8 cellular contexts compared by ENCODE assay signal in the genomic region with DNA sequence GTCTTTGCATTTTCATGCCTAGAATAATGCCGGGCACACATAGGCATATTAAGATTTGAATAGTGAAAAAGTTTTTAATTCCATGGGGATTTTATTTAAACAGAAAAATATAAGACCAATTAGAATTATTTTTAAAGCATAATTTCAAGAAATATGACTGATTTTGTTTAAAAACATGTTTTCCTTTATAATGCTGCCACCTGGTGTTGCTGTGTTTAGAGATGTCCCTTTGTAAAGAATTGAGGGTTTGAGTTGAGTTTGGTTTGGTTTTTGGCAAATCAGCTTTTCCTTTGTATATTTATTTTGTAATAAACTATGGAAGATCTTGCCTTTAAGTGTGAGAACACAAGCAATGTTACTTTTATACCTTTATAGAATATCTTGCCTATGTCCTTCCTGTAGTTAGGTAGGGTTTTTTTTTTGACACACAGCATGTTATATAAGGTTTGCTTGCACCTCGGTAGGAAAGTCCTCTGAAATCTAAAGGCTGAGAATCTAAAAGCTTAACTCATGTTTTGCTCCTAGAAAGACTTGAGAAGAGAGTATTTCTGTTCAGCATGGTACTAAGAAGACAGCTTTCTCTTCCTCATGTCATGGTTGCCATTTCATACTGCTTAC. TPM values are rescaled to one million over a fixed set of nuclear protein-coding genes. Genes with fewer than 3 reads are reported as not detected.
DNase-seq lines count a peak whose midpoint lies in the region; TF ChIP-seq lines count a peak whose summit lies in the region.

No MANE protein-coding gene starts in this region.

- H3K27me3 ChIP-seq in stomach = no peaks in the 10 kb centered on the region

- H3K27ac ChIP-seq in RWPE1 (no peak overlapping the region), stomach (peak overlapping the region in 2 of 5 donors; percentile 20 to 38)

- H3K36me3 Mint-ChIP-seq in activated CD4-positive, alpha-beta T cell treated with anti-CD3 and anti-CD28 coated beads, Interleukin-2, amount 10 ng/mL, durations not matched to agents 24 days and 14 days (ENCODE audit: low read depth) = peaks cover 77% of the 10 kb centered on the region

- no peaks in the 10 kb centered on the region for H3K27me3 Mint-ChIP-seq in activated CD4-positive, alpha-beta T cell treated with anti-CD3 and anti-CD28 coated beads, Interleukin-2, amount 10 ng/mL, durations not matched to agents 24 days and 14 days

- peak overlapping the region; percentile 9 for H3K27ac Mint-ChIP-seq in activated CD4-positive, alpha-beta T cell treated with anti-CD3 and anti-CD28 coated beads, Interleukin-2, amount 10 ng/mL, durations not matched to agents 24 days and 14 days

- H3K4me3 ChIP-seq in fibroblast of mammary gland (ENCODE audit: control insufficient read depth, low read depth, low read length) = no peak overlapping the region
- no peak overlapping the region for H3K4me3 ChIP-seq in stomach

- peaks cover 0 to 12% (median 0%) of the 10 kb centered on the region in 4 donors for H3K4me1 ChIP-seq in stomach

- TF ChIP-seq CTCF in RWPE1 (conservative IDR thresholded peaks at IDR 0.05; ENCODE audit: low read depth) = peak; percentile 20; the same call in 1 of the 2 replicates
- TF ChIP-seq CTCF in fibroblast of mammary gland (conservative IDR thresholded peaks at IDR 0.05; ENCODE audit: control insufficient read depth, insufficient read depth, low read depth, low read length) = peak; percentile 22
- TF ChIP-seq CTCF in stomach (IDR thresholded peaks at IDR 0.05) = peak in 4 of 7 experiments; percentile 15 to 55 (median 34)

- H3K9me3 ChIP-seq in stomach = no peaks in the 10 kb centered on the region

- POLR2A ChIA-PET in RWPE1 (lab: Yijun Ruan, JAX; ENCODE audit: low non-redundant PET) = no interaction called here

- TF ChIP-seq POLR2A in stomach (IDR thresholded peaks at IDR 0.05) = no peak

- no peak for TF ChIP-seq EP300 in stomach (IDR thresholded peaks at IDR 0.05)

- no peak overlapping the region for H3K4me3 Mint-ChIP-seq in activated CD4-positive, alpha-beta T cell treated with anti-CD3 and anti-CD28 coated beads, Interleukin-2, amount 10 ng/mL, durations not matched to agents 24 days and 14 days

- no peaks in the 10 kb centered on the region for H3K9me3 Mint-ChIP-seq in activated CD4-positive, alpha-beta T cell treated with anti-CD3 and anti-CD28 coated beads, Interleukin-2, amount 10 ng/mL, durations not matched to agents 24 days and 14 days

- no peak for DNase-seq in activated CD4-positive, alpha-beta T cell treated with anti-CD3 and anti-CD28 coated beads, Interleukin-2, amount 10 ng/mL, durations not matched to agents 24 days and 14 days
- no peak for DNase-seq in activated CD4-positive, alpha-beta T cell treated with anti-CD3 and anti-CD28 coated beads, Interleukin-2, amount 50 U/mL, for 4 hours
- DNase-seq in RWPE1 (ENCODE audit: low spot score) (no peak), fibroblast of mammary gland (ENCODE audit: low read depth) (no peak), stomach (no peak), DMS153 treated with DMSO at 0.1 percent for 48 hours (lab: John Stamatoyannopoulos, UW; ENCODE audit: unreplicated experiment) (no peak), COR-L47 (lab: John Stamatoyannopoulos, UW) (no peak)
- DNase-seq in activated CD4-positive, alpha-beta T cell treated with anti-CD3 and anti-CD28 coated beads, Interleukin-2, amount 50 U/mL, for 48 hours = no peak

- CTCF ChIA-PET in RWPE1 (lab: Yijun Ruan, JAX) = interaction anchor here (0.6 to 0.9 kb wide), 3 partner anchors 12 to 31 kb away, joined by 3 to 6 read pairs (median 3); no protein-coding TSS in a partner anchor

- peaks cover 46 to 100% (median 97%) of the 10 kb centered on the region in 4 donors for H3K36me3 ChIP-seq in stomach

- 70 to 76% (median 73%) methylated on average over 2 of the region's 2 CpGs for WGBS in stomach, 5 donors

- intact Hi-C loops in activated CD4-positive, alpha-beta T cell treated with anti-CD3 and anti-CD28 coated beads, Interleukin-2, amount 10 ng/mL, durations not matched to agents 24 days and 14 days (cut with micrococcal nuclease) = loop anchor here (2.0 to 5.0 kb wide), 4 partner anchors 32 to 270 kb away; no protein-coding TSS in a partner anchor
- intact Hi-C loops in stomach (cut with DNase I; ENCODE audit: low total_unique reads) = loop anchor here (10.0 kb wide), 1 partner anchor 266 kb away; no protein-coding TSS in a partner anchor

- H3K4me1 Mint-ChIP-seq in activated CD4-positive, alpha-beta T cell treated with anti-CD3 and anti-CD28 coated beads, Interleukin-2, amount 10 ng/mL, durations not matched to agents 24 days and 14 days = peaks cover 56% of the 10 kb centered on the region

RNA-seq across cellular contexts. Expression of gene SNAPC1, which starts 31.4 kb away (rescaled TPM):
- total RNA-seq in activated CD4-positive, alpha-beta T cell treated with anti-CD3 and anti-CD28 coated beads, Interleukin-2, amount 10 ng/mL, durations not matched to agents 24 days and 14 days = 12.1 and 12.3 TPM in 2 replicates
- 1 to 10 TPM in 3 of 5 donors, under 1 TPM in 1, not detected in 1; 0.89 to 8.7 (median 3.9) TPM for total RNA-seq in stomach
- polyA plus RNA-seq in stomach = 1 to 10 TPM; 2.4 to 3.5 (median 3.0) TPM

RNA-seq across cellular contexts. Expression of gene HIF1A, which starts 35.6 kb away (rescaled TPM):
- total RNA-seq in activated CD4-positive, alpha-beta T cell treated with anti-CD3 and anti-CD28 coated beads, Interleukin-2, amount 10 ng/mL, durations not matched to agents 24 days and 14 days = 175 and 181 TPM in 2 replicates
- total RNA-seq in stomach = 100 to 1,000 TPM in 4 of 5 donors, 10 to 100 TPM in 1; 26.4 to 192 (median 125) TPM
- 10 to 100 TPM; 31.8 to 54.2 (median 40.3) TPM for polyA plus RNA-seq in stomach
